1 cellular context compared by ENCODE assay signal in the genomic region with DNA sequence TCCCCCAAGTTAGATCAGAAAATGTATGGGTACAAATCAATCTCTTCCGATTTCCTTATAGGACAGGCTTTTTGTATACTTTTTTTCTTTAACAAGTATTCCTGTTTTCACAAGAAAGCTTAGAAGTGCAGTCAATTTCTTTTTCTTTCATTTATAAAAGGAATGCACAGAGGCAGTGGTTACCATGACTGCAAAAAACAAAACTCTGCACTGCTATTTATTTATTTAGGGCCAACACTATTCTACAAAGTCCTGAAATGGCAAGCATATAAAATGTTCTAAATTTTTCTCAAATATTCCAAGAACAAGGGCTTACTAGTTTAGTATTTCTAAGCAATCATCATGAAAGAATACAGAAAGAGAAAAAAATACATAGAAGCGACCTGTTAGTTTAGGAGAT.
TF ChIP-seq lines count a peak whose summit lies in the region.

No MANE protein-coding gene starts in this region.

TF ChIP-seq in IMR-90, 13 proteins besides CTCF, POLR2A, EP300 and RAD21:
- TF ChIP-seq NFE2L2 (IDR thresholded peaks at IDR 0.05; ENCODE audit: low read depth, low read length): no peak
